8 cellular contexts compared by ENCODE assay signal in the genomic region with DNA sequence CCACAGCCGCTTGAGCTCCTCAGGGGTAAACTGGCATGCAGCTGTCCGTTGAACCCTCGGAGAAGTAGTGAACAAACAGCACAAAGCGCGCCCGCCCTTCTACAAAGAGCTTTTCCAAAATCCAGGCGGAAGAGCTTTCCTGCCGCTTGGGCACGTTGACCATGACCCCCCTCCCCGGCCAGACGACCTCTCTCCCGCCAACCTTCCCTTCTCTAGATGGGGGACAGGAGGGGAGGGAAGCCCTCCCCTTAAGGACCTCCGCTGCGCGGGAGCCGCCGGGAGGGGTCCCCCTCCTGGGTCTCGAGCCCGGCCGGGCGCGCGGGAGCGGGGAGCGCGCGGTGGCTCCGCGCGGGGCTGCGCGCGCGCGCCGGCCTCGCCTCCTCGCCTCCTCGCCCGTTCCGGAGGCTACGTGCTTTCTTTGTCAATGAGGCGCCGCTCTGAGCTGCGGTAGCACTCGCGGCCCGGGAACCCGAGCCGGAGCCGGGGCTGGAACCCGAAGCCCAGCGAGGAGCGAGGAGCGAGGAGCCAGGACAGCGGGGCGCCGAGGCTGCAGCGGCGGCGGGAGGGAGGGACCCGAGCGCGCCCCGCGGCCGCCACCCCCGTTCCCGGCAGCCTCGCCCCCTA. TPM values are rescaled to one million over a fixed set of nuclear protein-coding genes. Genes with fewer than 3 reads are reported as not detected.
DNase-seq lines count a peak whose midpoint lies in the region; ATAC-seq, FAIRE-seq and TF ChIP-seq lines count a peak whose summit lies in the region.

Gene KIAA1549L (plus strand): TSS at position 421 of the 624 bp plus-strand sequence.

- peak within 1 kb of the TSS; percentile 2 for H3K56ac ChIP-seq in H1 (replicated peaks; ENCODE audit: insufficient read length, low read depth, low read length)

- no peaks in the 10 kb centered on the region for H3K79me1 ChIP-seq in H1 (ENCODE audit: low read depth, low read length)

- no peak within 1 kb of the TSS for H4K5ac ChIP-seq in H1 (ENCODE audit: insufficient read length, low read depth, low read length)

- H4K8ac ChIP-seq in H1 (ENCODE audit: extremely low read depth, insufficient read depth, low read length): peak within 1 kb of the TSS; percentile 45

- peaks cover 3% of the 10 kb centered on the region; the same call in 1 of the 2 replicates for H3K23me2 ChIP-seq in H1 (ENCODE audit: low read depth, low read length)

- no peaks in the 10 kb centered on the region for H3K36me3 ChIP-seq in HepG2 (replicated peaks in 1 of 2; ENCODE audit: control insufficient read depth in 1 of 2, insufficient read depth in 2 of 2, low read length in 2 of 2)
- no peaks in the 10 kb centered on the region for H3K36me3 ChIP-seq in right lobe of liver
- no peaks in the 10 kb centered on the region for H3K36me3 ChIP-seq in H1 (ENCODE audit: control insufficient read depth in 2 of 4, insufficient read depth in 4 of 4, low read length in 3 of 4)

- H3K27me3 ChIP-seq in HepG2 (ENCODE audit: control insufficient read depth in 1 of 2, insufficient read depth in 2 of 2, low read length in 2 of 2) (peaks cover 4 to 67% of the 10 kb centered on the region in 2 experiments), right lobe of liver (no peaks in the 10 kb centered on the region), H1 (replicated peaks in 1 of 4; ENCODE audit: control insufficient read depth in 3 of 4, extremely low read depth in 1 of 4, insufficient read depth in 3 of 4, low read length in 3 of 4) (peaks cover 4 to 39% (median 27%) of the 10 kb centered on the region in 4 experiments)

- no peak for TF ChIP-seq POLR2A in HepG2 (IDR thresholded peaks at IDR 0.05; ENCODE audit: insufficient read depth in 1 of 2, low read depth in 2 of 2, low read length in 2 of 2)
- no peak for TF ChIP-seq POLR2A in right lobe of liver (IDR thresholded peaks at IDR 0.05)
- no peak for TF ChIP-seq POLR2A in H1 (IDR thresholded peaks at IDR 0.05; ENCODE audit: control extremely low read depth in 1 of 2, low read depth in 2 of 2, low read length in 2 of 2)

- TF ChIP-seq CTCF in HepG2 (CRISPR knock-in tag; IDR thresholded peaks at IDR 0.05) (no peak), right lobe of liver (IDR thresholded peaks at IDR 0.05) (no peak), H1 (IDR thresholded peaks at IDR 0.05; ENCODE audit: control extremely low read depth in 1 of 3, insufficient read depth in 1 of 3, low read depth in 1 of 3, low read length in 3 of 3) (no peak), neural crest cell (conservative IDR thresholded peaks at IDR 0.05) (no peak)

- intact Hi-C loops in HepG2 (cut with micrococcal nuclease; ENCODE audit: unreplicated experiment): no loop called here
- intact Hi-C loops in right lobe of liver (cut with DNase I): no loop called here

- H3K79me2 ChIP-seq in HepG2 (ENCODE audit: insufficient read depth, low read length) (no peaks in the 10 kb centered on the region), H1 (ENCODE audit: control insufficient read depth in 1 of 2, insufficient read depth in 2 of 2, low read length in 2 of 2) (no peaks in the 10 kb centered on the region)

- peak within 1 kb of the TSS; percentile 88 for H3K4me3 Mint-ChIP-seq in neural crest cell

- H3K4ac ChIP-seq in H1 (replicated peaks; ENCODE audit: insufficient read length, low read depth, low read length): peak within 1 kb of the TSS; percentile 62

- no peaks in the 10 kb centered on the region for H3K9me3 Mint-ChIP-seq in neural crest cell

- H3K9me3 ChIP-seq in HepG2 (ENCODE audit: low read length) (no peaks in the 10 kb centered on the region), right lobe of liver (no peaks in the 10 kb centered on the region), H1 (ENCODE audit: insufficient read depth in 2 of 2, low read depth in 1 of 2, low read length in 1 of 2) (no peaks in the 10 kb centered on the region)

- H3K4me3 ChIP-seq in HepG2 (replicated peaks in 1 of 3; ENCODE audit: insufficient read depth in 1 of 3, low read depth in 2 of 3, low read length in 3 of 3) (peak within 1 kb of the TSS; percentile 47 to 57 (median 48); a peak in 4 of 6 replicates), right lobe of liver (peak within 1 kb of the TSS in 1 of 3 donors; percentile 40), H1 (ENCODE audit: extremely low read depth in 1 of 4, insufficient read depth in 2 of 4, low read depth in 3 of 4, low read length in 4 of 4) (peak within 1 kb of the TSS; percentile 44 to 79 (median 58))

- H3K18ac ChIP-seq in H1 (ENCODE audit: extremely low read depth, low read length): no peak within 1 kb of the TSS; the same call in 1 of the 2 replicates

- TF ChIP-seq RAD21 in HepG2 (CRISPR knock-in tag; IDR thresholded peaks at IDR 0.05) (no peak), H1 (IDR thresholded peaks at IDR 0.05 in 1 of 2, conservative IDR thresholded peaks at IDR 0.05 in 1 of 2; ENCODE audit: low read depth in 2 of 2, low read length in 2 of 2) (no peak)

- peaks cover 55% of the 10 kb centered on the region for H3K27me3 Mint-ChIP-seq in neural crest cell (ENCODE audit: low read depth)

- peak within 1 kb of the TSS; percentile 61 for H2BK120ac ChIP-seq in H1 (replicated peaks; ENCODE audit: low read depth, low read length)

- DNase-seq in HepG2 (ENCODE audit: low spot score) (no peak), right lobe of liver (no peak), NCI-H748 treated with DMSO at 0.1 percent for 48 hours (lab: John Stamatoyannopoulos, UW) (peak; percentile 37), H1 (ENCODE audit: low read depth in 1 of 2, low spot score in 2 of 2) (peak in 1 of 2 experiments; percentile 72), neural crest cell (ENCODE audit: low read depth, low spot score) (peak; percentile 45), NOMO-1 (lab: John Stamatoyannopoulos, UW; ENCODE audit: unreplicated experiment in 2 of 2) (no peak), SHP77 treated with DMSO at 0.1 percent for 48 hours (lab: John Stamatoyannopoulos, UW) (no peak)

- H2AK5ac ChIP-seq in H1 (ENCODE audit: low read depth, low read length): no peak within 1 kb of the TSS

- H4K20me1 ChIP-seq in HepG2 (ENCODE audit: insufficient read depth, low read length): no peaks in the 10 kb centered on the region; the same call in 1 of the 2 replicates
- H4K20me1 ChIP-seq in H1 (replicated peaks in 1 of 2; ENCODE audit: control insufficient read depth in 1 of 2, insufficient read depth in 2 of 2, low read length in 2 of 2): no peaks in the 10 kb centered on the region

- TF ChIP-seq EP300 in HepG2 (IDR thresholded peaks at IDR 0.05; ENCODE audit: low read depth in 2 of 2, low read length in 2 of 2) (no peak), HepG2 (CRISPR knock-in tag; IDR thresholded peaks at IDR 0.05; ENCODE audit: borderline replicate concordance) (no peak), H1 (IDR thresholded peaks at IDR 0.05; ENCODE audit: borderline replicate concordance in 1 of 2, low read depth in 2 of 2, low read length in 2 of 2) (no peak)

- peaks cover 23% of the 10 kb centered on the region for H3K4me1 Mint-ChIP-seq in neural crest cell

- BruUV-seq in HepG2 (replicated peaks; lab: Mats Ljungman, UMichigan): no TSS peak

- H3K27ac ChIP-seq in HepG2 (ENCODE audit: extremely low read length, insufficient read depth, low read length): no peak within 1 kb of the TSS
- H3K27ac ChIP-seq in right lobe of liver: no peak within 1 kb of the TSS
- no peak within 1 kb of the TSS for H3K27ac ChIP-seq in H1 (ENCODE audit: low read depth, low read length)

- H3K9ac ChIP-seq in HepG2 (ENCODE audit: insufficient read depth, low read depth, low read length) (no peak within 1 kb of the TSS), H1 (replicated peaks in 1 of 4; ENCODE audit: extremely low read depth in 1 of 4, low read depth in 3 of 4, low read length in 3 of 4) (peak within 1 kb of the TSS in 3 of 4 experiments; percentile 14 to 34 (median 27); a peak in 4 of 7 replicates)

- H3K14ac ChIP-seq in H1 (ENCODE audit: insufficient read length): no peak within 1 kb of the TSS

- H2BK20ac ChIP-seq in H1 (ENCODE audit: low read length): no peak within 1 kb of the TSS

- peak within 1 kb of the TSS; percentile 8 for H3K27ac Mint-ChIP-seq in neural crest cell (ENCODE audit: unreplicated experiment)

- 20% methylated on average over 12 of the region's 70 CpGs for WGBS in HepG2 (ENCODE audit: low lambda C conversion rate)
- WGBS in right lobe of liver (ENCODE audit: insufficient coverage, low coverage, low lambda C conversion rate, missing lambda C conversion rate): 10% methylated on average over 2 of the region's 70 CpGs
- 3% methylated on average over 45 of the region's 70 CpGs; no CpG with 5 or more reads in 1 of the 2 experiments for WGBS in H1 (ENCODE audit: extremely low coverage in 1 of 2, insufficient coverage in 1 of 2, insufficient read length in 1 of 2, insufficient replicate concordance in 2 of 2, low coverage in 1 of 2, low lambda C conversion rate in 2 of 2, missing lambda C conversion rate in 1 of 2), 2 experiments

- H3K4me1 ChIP-seq in HepG2 (ENCODE audit: insufficient read depth, low read length) (peaks cover 33% of the 10 kb centered on the region), right lobe of liver (peaks cover 0 to 6% (median 0%) of the 10 kb centered on the region in 4 donors), H1 (replicated peaks in 1 of 4; ENCODE audit: control insufficient read depth in 3 of 4, insufficient read depth in 4 of 4, low read length in 3 of 4) (peaks cover 0 to 10% (median 4%) of the 10 kb centered on the region in 4 experiments; a peak in 4 of 7 replicates)

- POLR2A ChIA-PET in HepG2 (lab: Yijun Ruan, JAX): no interaction called here
- POLR2A ChIA-PET in H1 (lab: Charles Lee; ENCODE audit: partially characterized antibody): interaction anchor here (0.6 kb wide), 1 partner anchor 327 kb away, joined by 3 read pairs; no protein-coding TSS in a partner anchor

- CTCF ChIA-PET in HepG2 (lab: Yijun Ruan, JAX; ENCODE audit: low intra/inter-chr PET ratio, low total read pairs): no interaction called here
- CTCF ChIA-PET in H1 (lab: Charles Lee; ENCODE audit: partially characterized antibody): interaction anchor here (0.8 to 1.7 kb wide), 7 partner anchors 9 to 453 kb away, joined by 3 to 8 read pairs (median 4); no protein-coding TSS in a partner anchor

- no peaks in the 10 kb centered on the region for H3K36me3 Mint-ChIP-seq in neural crest cell (ENCODE audit: low read depth)

- H2BK15ac ChIP-seq in H1 (ENCODE audit: low read length): no peak within 1 kb of the TSS; the same call in 1 of the 2 replicates

- H2AFZ ChIP-seq in HepG2 (ENCODE audit: low read length) (no peak within 1 kb of the TSS), H1 (ENCODE audit: low read length) (peak within 1 kb of the TSS; percentile 89)

- no peak within 1 kb of the TSS for H3K23ac ChIP-seq in H1 (ENCODE audit: insufficient read length)

- in situ Hi-C loops in HepG2 (cut with HindIII; ENCODE audit: extremely low pct_ligation_motif_present, low pct_unique_long_range_greater_than_20kb): no loop called here

- H3K4me2 ChIP-seq in HepG2 (ENCODE audit: low read depth, low read length) (peak within 1 kb of the TSS; percentile 79), H1 (ENCODE audit: insufficient read depth in 1 of 2, low read depth in 2 of 2, low read length in 2 of 2) (peak within 1 kb of the TSS; percentile 73 to 84)

- no peak within 1 kb of the TSS for H4K91ac ChIP-seq in H1 (replicated peaks; ENCODE audit: insufficient read length, low read length)

- ATAC-seq in HepG2: peak; percentile 13; the same call in 2 of the 3 replicates
- no peak for ATAC-seq in right lobe of liver
- no peak for ATAC-seq in HG02870 (IDR thresholded peaks at IDR 0.05; ENCODE audit: unreplicated experiment)

- no peak within 1 kb of the TSS for H2BK5ac ChIP-seq in H1 (ENCODE audit: low read depth, low read length)

- H2BK12ac ChIP-seq in H1 (ENCODE audit: low read depth, low read length): no peak within 1 kb of the TSS

- FAIRE-seq in HepG2 (lab: Jason Lieb, UNC) (no peak), H1 (lab: Jason Lieb, UNC) (no peak)

RNA-seq across cellular contexts. Expression of gene KIAA1549L, which starts in this region (rescaled TPM):
- total RNA-seq in HepG2 (2016; rRNA removed; fragmentation: Illumina TruSeq; extraction: Trizol) (under 0.01 TPM in 1 of 2 replicates, not detected in the other), right lobe of liver (under 1 TPM in 3 of 6 experiments, not detected in 3; under 0.01 to 0.12 (median 0.04) TPM), neural crest cell (17.4 and 18.0 TPM in 2 replicates)
- not detected in 2 replicates for total RNA-seq in HepG2 (2016; cell fraction: cytosol; rRNA removed; fragmentation: Illumina TruSeq; extraction: Trizol; ENCODE audit: low read depth)
- 0.02 TPM in 1 of 2 replicates, not detected in the other for total RNA-seq in HepG2 (2016; cell fraction: insoluble cytoplasmic fraction; rRNA removed; fragmentation: Illumina TruSeq; extraction: Trizol)
- 0.03 TPM in 1 of 2 replicates, not detected in the other for total RNA-seq in HepG2 (2016; cell fraction: membrane; rRNA removed; fragmentation: Illumina TruSeq; extraction: Trizol)
- total RNA-seq in HepG2 (2016; cell fraction: nucleus; rRNA removed; fragmentation: Illumina TruSeq; extraction: Trizol): 0.06 TPM in 1 of 2 replicates, not detected in the other
- polyA plus RNA-seq in HepG2 (2011; rRNA removed) (0.05 and 0.12 TPM in 2 replicates), H1 (2011; rRNA removed) (1.5 and 1.6 TPM in 2 replicates)
- polyA plus RNA-seq in HepG2 (2011; cell fraction: cytosol; rRNA removed): 0.03 TPM in 2 replicates
- polyA plus RNA-seq in HepG2 (2011; cell fraction: nucleus; rRNA removed): 0.03 and 0.05 TPM in 2 replicates
- polyA plus RNA-seq in HepG2 (2012): 0.01 TPM in 1 of 2 replicates, not detected in the other
- not detected in 2 replicates for polyA plus RNA-seq in HepG2 (2016; cell fraction: cytosol; fragmentation: Illumina TruSeq; extraction: Trizol; ENCODE audit: low read depth)
- polyA plus RNA-seq in HepG2 (2016; cell fraction: insoluble cytoplasmic fraction; fragmentation: Illumina TruSeq; extraction: Trizol; ENCODE audit: low read depth): not detected in 2 replicates
- polyA plus RNA-seq in HepG2 (2016; cell fraction: membrane; fragmentation: Illumina TruSeq; extraction: Trizol; ENCODE audit: low read depth): not detected in 2 replicates
- 0.05 and 0.10 TPM in 2 replicates for polyA plus RNA-seq in HepG2 (2016; cell fraction: nucleus; fragmentation: Illumina TruSeq; extraction: Trizol; ENCODE audit: insufficient read depth, low read depth)
- polyA minus RNA-seq in HepG2 (2011; rRNA and poly(A)+ RNA removed; ENCODE audit: low replicate concordance): 0.05 and 0.12 TPM in 2 replicates
- 0.20 and 0.26 TPM in 2 replicates for polyA minus RNA-seq in HepG2 (2011; cell fraction: cytosol; rRNA and poly(A)+ RNA removed)
- polyA minus RNA-seq in HepG2 (2011; cell fraction: nucleus; rRNA and poly(A)+ RNA removed): 0.26 TPM in 1 of 2 replicates, not detected in the other
- 2.3 and 2.4 TPM in 2 replicates for total RNA-seq in H1 (2021; fragmentation: NEBNext Ultra II Directional; extraction: Animal tissue kit (Norgen Biotek cat#: 25700))
- 1.3 TPM for polyA plus RNA-seq in H1 (2011; cell fraction: cytosol; rRNA removed)
- 3.0 TPM for polyA plus RNA-seq in H1 (2011; cell fraction: nucleus; rRNA removed)
- polyA plus RNA-seq in H1 (2012, experiment 1 of 2): 0.91 to 1.9 TPM (median 1.3 TPM) in 4 replicates
- 0.17 TPM for polyA plus RNA-seq in H1 (2012, experiment 2 of 2)
- 1.8 TPM for polyA plus RNA-seq in H1 (2013, experiment 1 of 2)
- 1.6 TPM for polyA plus RNA-seq in H1 (2013, experiment 2 of 2)
- polyA minus RNA-seq in H1 (2011; rRNA and poly(A)+ RNA removed): 4.6 and 5.2 TPM in 2 replicates
- 1.8 TPM for polyA minus RNA-seq in H1 (2011; cell fraction: cytosol; rRNA and poly(A)+ RNA removed)
- 5.1 TPM for polyA minus RNA-seq in H1 (2011; cell fraction: nucleus; rRNA and poly(A)+ RNA removed)

Comparison
In these comparisons a context has a peak if more than half of its experiments do, and no peak if none do; other contexts are left out.
1. Peak in ATAC-seq, H3K4me3 ChIP-seq and H3K4me2 ChIP-seq in HepG2; RNA of the gene not detected or under 1 TPM.
2. DNase-seq: peak in NCI-H748 treated with DMSO at 0.1 percent for 48 hours (single experiment) and neural crest cell (single experiment); none in HepG2 (single experiment), right lobe of liver (0 of 3), NOMO-1 (0 of 2) and SHP77 treated with DMSO at 0.1 percent for 48 hours (single experiment).
3. Of the 41 proteins assayed by ChIP-seq in both HepG2 and H1: peak only in HepG2: none; only in H1: ASH2L and MAX; in both: none; in neither: 39.